16 cellular contexts compared by ENCODE assay signal in genomic region chr12:131114331-131114730, GRCh38.
DNase-seq lines count a peak whose midpoint lies in the region; ATAC-seq, FAIRE-seq and TF ChIP-seq lines count a peak whose summit lies in the region.
"Had no signal": no experiment of that assay in that cellular context is flagged by ENCODE, and none has a peak within 500 bp of the region (broad histone marks: within the 10 kb centered on the region; RNA-seq: fewer than 3 reads in every experiment).

No MANE protein-coding gene starts in this region.

- no peak overlapping the region for H3K4me3 ChIP-seq in right cardiac atrium (ENCODE audit: low read length)
- no peak overlapping the region for H3K4me3 ChIP-seq in fibroblast of lung (replicated peaks in 1 of 4; ENCODE audit: control extremely low read depth in 1 of 4, insufficient read depth in 1 of 4, low read depth in 3 of 4, low read length in 4 of 4)
- H3K4me3 ChIP-seq in vagina: no peak overlapping the region
- H3K4me3 ChIP-seq: PC-9 had no signal

- H3K4me2 ChIP-seq in fibroblast of lung (ENCODE audit: extremely low read depth, insufficient read depth, low read length): no peak overlapping the region
- H3K4me2 ChIP-seq: PC-9 had no signal

- no peaks in the 10 kb centered on the region for H4K20me1 ChIP-seq in fibroblast of lung (ENCODE audit: control insufficient read depth, extremely low read depth, insufficient read depth, low read length)

- no peak for FAIRE-seq in frontal cortex (lab: Jason Lieb, UNC)

- DNase-seq in right cardiac atrium (peak; percentile 4 to 10 (median 5)), left cardiac atrium (no peak), fibroblast of lung (ENCODE audit: low read depth in 2 of 2) (no peak), retina (peak; percentile 57), vagina (ENCODE audit: extremely low spot score in 2 of 2) (no peak), DMS53 treated with DMSO at 0.1 percent for 48 hours (lab: John Stamatoyannopoulos, UW; ENCODE audit: unreplicated experiment) (no peak), frontal cortex (ENCODE audit: low spot score in 2 of 2) (no peak), substantia nigra (lab: John Stamatoyannopoulos, UW) (no peak)
- DNase-seq: COR-L47, H9, NCI-H1048, NCI-H1436 treated with DMSO at 0.1 percent for 48 hours, NCI-H2029 treated with DMSO at 0.1 percent for 48 hours, NCI-H510A, NCI-H774, PC-9 had no signal

- no peak overlapping the region for H2AFZ ChIP-seq in fibroblast of lung (ENCODE audit: low read length)
- H2AFZ ChIP-seq: PC-9 had no signal

- H3K27ac ChIP-seq in right cardiac atrium (ENCODE audit: low read length) (no peak overlapping the region), fibroblast of lung (ENCODE audit: insufficient read depth, low read length) (no peak overlapping the region), vagina (peak overlapping the region; percentile 80), substantia nigra (ENCODE audit: low read depth, low read length, poor library complexity, severe bottlenecking) (no peak overlapping the region)
- H3K27ac ChIP-seq: PC-9 had no signal

- H3K36me3 ChIP-seq in fibroblast of lung (ENCODE audit: control insufficient read depth, insufficient read depth, low read length): no peaks in the 10 kb centered on the region
- H3K36me3 ChIP-seq in vagina: no peaks in the 10 kb centered on the region

- peak overlapping the region; percentile 2 for H3K9ac ChIP-seq in fibroblast of lung (ENCODE audit: insufficient read depth, low read length)

- H3K27me3 ChIP-seq in right cardiac atrium (ENCODE audit: control insufficient read depth, insufficient read depth): no peaks in the 10 kb centered on the region
- no peaks in the 10 kb centered on the region for H3K27me3 ChIP-seq in fibroblast of lung (ENCODE audit: control insufficient read depth, insufficient read depth, low read length)
- no peaks in the 10 kb centered on the region for H3K27me3 ChIP-seq in vagina

- WGBS in right cardiac atrium: 68% methylated on average over 3 of the region's 3 CpGs

- no peak for TF ChIP-seq POLR2A in vagina (IDR thresholded peaks at IDR 0.05)

- H3K9me3 ChIP-seq in right cardiac atrium (ENCODE audit: control insufficient read depth, low read length): no peaks in the 10 kb centered on the region
- H3K9me3 ChIP-seq in fibroblast of lung (ENCODE audit: control insufficient read depth, insufficient read depth, low read depth, low read length): no peaks in the 10 kb centered on the region
- no peaks in the 10 kb centered on the region for H3K9me3 ChIP-seq in vagina

- intact Hi-C loops in right cardiac atrium (cut with DNase I) (no loop called here), left cardiac atrium (cut with DNase I) (no loop called here), vagina (cut with DNase I) (no loop called here)

- ATAC-seq in right cardiac atrium (no peak), left cardiac atrium (no peak)

- no peak for TF ChIP-seq CTCF in fibroblast of lung (conservative IDR thresholded peaks at IDR 0.05 in 1 of 2, IDR thresholded peaks at IDR 0.05 in 1 of 2; ENCODE audit: low read depth in 1 of 2, low read length in 2 of 2)
- TF ChIP-seq CTCF in vagina (IDR thresholded peaks at IDR 0.05): no peak

- H3K4me1 ChIP-seq in right cardiac atrium (ENCODE audit: control insufficient read depth, insufficient read depth, low read length) (no peaks in the 10 kb centered on the region), fibroblast of lung (ENCODE audit: control insufficient read depth, extremely low read depth, insufficient read depth, low read length) (no peaks in the 10 kb centered on the region), vagina (peaks cover 31% of the 10 kb centered on the region)

- no peaks in the 10 kb centered on the region for H3K79me2 ChIP-seq in fibroblast of lung (ENCODE audit: control insufficient read depth, insufficient read depth, low read length)

Comparison
In these comparisons a context has a peak if more than half of its experiments do, and no peak if none do; other contexts are left out.
1. DNase-seq: peak in right cardiac atrium (3 of 3) and retina (single experiment); none in left cardiac atrium (single experiment), fibroblast of lung (0 of 2), vagina (0 of 2), DMS53 treated with DMSO at 0.1 percent for 48 hours (single experiment), frontal cortex (0 of 2) and substantia nigra (0 of 49).